2 cellular contexts compared by ENCODE assay signal in genomic region chr20:59422911-59423520, GRCh38.
A peak's percentile ranks its signal among the peaks of the same experiment; 100 is the strongest.
TF ChIP-seq lines count a peak whose summit lies in the region.

No MANE protein-coding gene starts in this region.

TF ChIP-seq in HEK293, 187 proteins besides CTCF, POLR2A, EP300 and RAD21:
- TF ChIP-seq ZBTB21 (tag by site-specific recombination; IDR thresholded peaks at IDR 0.05) (0 out of 2 replicates have a peak, but pooled peaks have one; percentile 45), ZNF549 (tag by site-specific recombination; IDR thresholded peaks at IDR 0.05) (no peak), SCRT2 (tag by site-specific recombination; IDR thresholded peaks at IDR 0.05) (peak; percentile 75), ZNF211 (tag by site-specific recombination; IDR thresholded peaks at IDR 0.05; ENCODE audit: low read depth) (no peak)

TF ChIP-seq in H1, 55 proteins besides CTCF, POLR2A, EP300 and RAD21:
- no peak for TF ChIP-seq PHF8 (conservative IDR thresholded peaks at IDR 0.05; ENCODE audit: low read depth, low read length)
- TF ChIP-seq ATF3 (IDR thresholded peaks at IDR 0.05; ENCODE audit: insufficient read depth, low read depth, low read length), result no peak
- TF ChIP-seq BACH1 (IDR thresholded peaks at IDR 0.05; ENCODE audit: low read length), result no peak
- no peak for TF ChIP-seq RXRA (IDR thresholded peaks at IDR 0.05; ENCODE audit: insufficient read depth, low read depth, low read length)
- no peak for TF ChIP-seq KDM4A (IDR thresholded peaks at IDR 0.05; ENCODE audit: low read depth, low read length, severe bottlenecking)
- TF ChIP-seq TBP (IDR thresholded peaks at IDR 0.05; ENCODE audit: low read depth, low read length), result no peak
- no peak for TF ChIP-seq SAP30 (IDR thresholded peaks at IDR 0.05; ENCODE audit: insufficient read depth, insufficient replicate concordance, low read length)
- no peak for TF ChIP-seq SIX5 (IDR thresholded peaks at IDR 0.05; ENCODE audit: low read depth, low read length)
- TF ChIP-seq TEAD4 (IDR thresholded peaks at IDR 0.05; ENCODE audit: low read depth, low read length), result no peak
